18 cellular contexts compared by ENCODE assay signal in genomic region chr1:29648798-29649374, GRCh38.
"Had no signal": no experiment of that assay in that cellular context is flagged by ENCODE, and none has a peak within 500 bp of the region (broad histone marks: within the 10 kb centered on the region; RNA-seq: fewer than 3 reads in every experiment).

No MANE protein-coding gene starts in this region.

- H3K9me3 ChIP-seq: suprapubic skin, transverse colon, vagina had no signal

- DNase-seq: activated CD4-positive, alpha-beta T cell treated with anti-CD3 and anti-CD28 coated beads for 48 hours; activated CD4-positive, CD25-positive, alpha-beta regulatory T cell; activated CD8-positive, alpha-beta T cell treated with anti-CD3 and anti-CD28 coated beads for 36 hours; activated naive CD4-positive, alpha-beta T cell; activated naive CD8-positive, alpha-beta T cell treated with anti-CD3 and anti-CD28 coated beads for 36 hours; amniotic stem cell; foreskin melanocyte; glutamatergic neuron; hippocampal formation; occipital lobe; stimulated activated CD4-positive, alpha-beta T cell treated with anti-CD3 and anti-CD28 coated beads, Interleukin-15, amount 100 ng/mL, for 24 hours; stimulated activated CD4-positive, alpha-beta T cell treated with anti-CD3 and anti-CD28 coated beads, Interleukin-2, amount 100 ng/mL, for 48 hours; transverse colon had no signal

- H3K27ac Mint-ChIP-seq: activated CD8-positive, alpha-beta T cell treated with anti-CD3 and anti-CD28 coated beads for 36 hours; activated naive CD8-positive, alpha-beta T cell treated with anti-CD3 and anti-CD28 coated beads for 36 hours; activated T-helper 1 cell treated with anti-CD3 and anti-CD28 coated beads, Interleukin-12 subunit alpha, Interleukin-12 subunit beta, Interleukin-2, Interleukin-4 antibody, amounts not matched to agents 30 ng/mL and 10 ng/mL and 1 ng/mL, durations not matched to agents 14 hours and 24 hours and 36 hours; progenitor cell of endocrine pancreas; stimulated activated naive CD8-positive, alpha-beta T cell treated with anti-CD3 and anti-CD28 coated beads, Interleukin-15, amount 100 ng/mL, for 72 hours had no signal

- H3K4me3 ChIP-seq: suprapubic skin, transverse colon, vagina had no signal

- H3K36me3 Mint-ChIP-seq: activated naive CD8-positive, alpha-beta T cell treated with anti-CD3 and anti-CD28 coated beads for 36 hours had no signal

- H3K4me3 Mint-ChIP-seq: activated CD8-positive, alpha-beta T cell treated with anti-CD3 and anti-CD28 coated beads for 36 hours; activated naive CD8-positive, alpha-beta T cell treated with anti-CD3 and anti-CD28 coated beads for 36 hours; activated T-helper 1 cell treated with anti-CD3 and anti-CD28 coated beads, Interleukin-12 subunit alpha, Interleukin-12 subunit beta, Interleukin-2, Interleukin-4 antibody, amounts not matched to agents 30 ng/mL and 10 ng/mL and 1 ng/mL, durations not matched to agents 14 hours and 24 hours and 36 hours; stimulated activated naive CD8-positive, alpha-beta T cell treated with anti-CD3 and anti-CD28 coated beads, Interleukin-15, amount 100 ng/mL, for 72 hours had no signal

- H3K4me1 Mint-ChIP-seq: activated naive CD8-positive, alpha-beta T cell treated with anti-CD3 and anti-CD28 coated beads for 36 hours; stimulated activated naive CD8-positive, alpha-beta T cell treated with anti-CD3 and anti-CD28 coated beads, Interleukin-15, amount 100 ng/mL, for 72 hours had no signal

- ATAC-seq: activated CD8-positive, alpha-beta T cell treated with anti-CD3 and anti-CD28 coated beads for 36 hours; stimulated activated naive CD8-positive, alpha-beta T cell treated with anti-CD3 and anti-CD28 coated beads, Interleukin-15, amount 100 ng/mL, for 72 hours had no signal
